8 cellular contexts compared by ENCODE assay signal in genomic region chr17:75034236-75034908, GRCh38. TPM values are rescaled to one million over a fixed set of nuclear protein-coding genes. Genes with fewer than 3 reads are reported as not detected.
DNase-seq lines count a peak whose midpoint lies in the region; ATAC-seq and TF ChIP-seq lines count a peak whose summit lies in the region.

No MANE protein-coding gene starts in this region.

- no peaks in the 10 kb centered on the region for H3K79me2 ChIP-seq in ACC112 (ENCODE audit: control insufficient read depth, insufficient read depth, low read length, unreplicated experiment)

- H3K27ac ChIP-seq in ACC112 (ENCODE audit: low read depth, low read length) (peak overlapping the region; percentile 87), left lung (peak overlapping the region; percentile 86 to 91)

- peak; percentile 23 for TF ChIP-seq POLR2A in GM18951 (IDR thresholded peaks at IDR 0.05; ENCODE audit: extremely low read depth, insufficient read depth, insufficient read length)

- no peak for TF ChIP-seq CTCF in left lung (IDR thresholded peaks at IDR 0.05)

- H3K36me3 ChIP-seq in ACC112 (ENCODE audit: insufficient read depth, low read length) (no peaks in the 10 kb centered on the region; the same call in 1 of the 2 replicates), left lung (peaks cover 0 to 21% of the 10 kb centered on the region in 2 donors)

- no peaks in the 10 kb centered on the region for H3K27me3 ChIP-seq in ACC112 (ENCODE audit: insufficient read depth, low read length)
- peaks cover 0 to 7% of the 10 kb centered on the region in 2 donors for H3K27me3 ChIP-seq in left lung

- peaks cover 11% of the 10 kb centered on the region for H3K4me1 ChIP-seq in ACC112 (ENCODE audit: control insufficient read depth, insufficient read depth, low read length, unreplicated experiment)
- H3K4me1 ChIP-seq in left lung = peaks cover 16 to 53% of the 10 kb centered on the region in 2 donors

- H3K4me3 ChIP-seq in ACC112 (ENCODE audit: low read depth, low read length) (peak overlapping the region; percentile 91), left lung (peak overlapping the region; percentile 66 to 69)

- intact Hi-C loops in left lung (cut with DNase I) = no loop called here

- in situ Hi-C loops in GM18951 (cut with MboI; ENCODE audit: low sequenced_read_pairs, unreplicated experiment) = no loop called here

- no peaks in the 10 kb centered on the region for H3K9me3 ChIP-seq in left lung

- peak; percentile 86 for DNase-seq in NCI-H524 treated with DMSO at 0.1 percent for 48 hours (lab: John Stamatoyannopoulos, UW)
- peak; percentile 80 for DNase-seq in activated CD4-positive, alpha-beta T cell treated with anti-CD3 and anti-CD28 coated beads, Interleukin-2, amount 50 U/mL, for 1 hour
- DNase-seq in dedifferentiated amniotic fluid mesenchymal stem cell (ENCODE audit: extremely low spot score) = peak; percentile 87
- DNase-seq in left lung = peak; percentile 84 to 90
- peak; percentile 78 to 92 for DNase-seq in stimulated activated CD4-positive, alpha-beta T cell treated with anti-CD3 and anti-CD28 coated beads, Interleukin-1b, Interleukin-23, amount 100 ng/mL, for 4 hours (ENCODE audit: low read depth in 2 of 2)

- peak overlapping the region; percentile 84 for H2AFZ ChIP-seq in ACC112 (ENCODE audit: low read length, unreplicated experiment)

- peak; percentile 67 for ATAC-seq in HG03432 (IDR thresholded peaks at IDR 0.05; ENCODE audit: unreplicated experiment)
- peak; percentile 77 for ATAC-seq in left lung

RNA-seq across cellular contexts. Expression of gene ATP5PD, which starts 12.4 kb away (rescaled TPM):
- 100 to 1,000 TPM; 203 to 215 TPM for total RNA-seq in left lung

RNA-seq across cellular contexts. Expression of gene KCTD2, which starts 12.7 kb away (rescaled TPM):
- 10 to 100 TPM; 20.6 to 20.8 TPM for total RNA-seq in left lung

RNA-seq across cellular contexts. Expression of gene MRPL58, which starts 21.9 kb away (rescaled TPM):
- 10 to 100 TPM; 25.7 to 32.8 TPM for total RNA-seq in left lung

RNA-seq across cellular contexts. Expression of gene CDR2L, which starts 46.9 kb away (rescaled TPM):
- total RNA-seq in left lung = 10 to 100 TPM; 22.9 to 41.2 TPM

RNA-seq across cellular contexts. Expression of gene SLC16A5, which starts 53.4 kb away (rescaled TPM):
- total RNA-seq in left lung = 10 to 100 TPM; 36.8 to 45.1 TPM

Comparison
In these comparisons a context has a peak if more than half of its experiments do, and no peak if none do; other contexts are left out.
1. Peak in every context shown above with its lines: DNase-seq, ATAC-seq, H3K4me3 ChIP-seq and H3K27ac ChIP-seq.